ENCODE assay signal across 8 cellular contexts in genomic region chr13:20492641-20493040, GRCh38. TPM values are rescaled to one million over a fixed set of nuclear protein-coding genes. Genes with fewer than 3 reads are reported as not detected.
DNase-seq lines count a peak whose midpoint lies in the region; ATAC-seq, FAIRE-seq and TF ChIP-seq lines count a peak whose summit lies in the region.

No MANE protein-coding gene starts in this region.

- H3K9me3 Mint-ChIP-seq in activated T-cell treated with anti-CD3 and anti-CD28 coated beads, Interleukin-2, amount 50 U/mL, for 24 hours, result no peaks in the 10 kb centered on the region

- peak; percentile 34 for DNase-seq in ELF-1 (ENCODE audit: low read depth, low spot score)
- DNase-seq in LNCaP clone FGC (ENCODE audit: low read depth), result no peak
- DNase-seq in activated T-cell treated with anti-CD3 and anti-CD28 coated beads, Interleukin-2, amount 50 U/mL, for 24 hours, result peak; percentile 54
- DNase-seq in keratinocyte (ENCODE audit: low read depth, low spot score), result no peak
- no peak for DNase-seq in upper lobe of right lung
- no peak for DNase-seq in activated gamma-delta T cell (lab: John Stamatoyannopoulos, UW)

- intact Hi-C loops in upper lobe of right lung (cut with DNase I), result loop anchor here (10.0 kb wide), 1 partner anchor 432 kb away; no protein-coding TSS in a partner anchor

- no peaks in the 10 kb centered on the region for H3K79me2 ChIP-seq in keratinocyte (ENCODE audit: control insufficient read depth, insufficient read depth, low read length)

- H3K27me3 ChIP-seq in keratinocyte (ENCODE audit: control insufficient read depth, extremely low read depth, insufficient read depth, low read length), result no peaks in the 10 kb centered on the region
- H3K27me3 ChIP-seq in upper lobe of right lung, result no peaks in the 10 kb centered on the region

- H3K36me3 Mint-ChIP-seq in activated T-cell treated with anti-CD3 and anti-CD28 coated beads, Interleukin-2, amount 50 U/mL, for 24 hours (ENCODE audit: low read depth), result peaks cover 9% of the 10 kb centered on the region

- dilution Hi-C loops in keratinocyte (cut with MboI; ENCODE audit: extremely low pct_ligation_motif_present, low sequenced_read_pairs), result loop anchor here (25.0 kb wide), 1 partner anchor 305 kb away; the partner anchor contains the start of gene GJB2

- H3K4me1 ChIP-seq in keratinocyte (ENCODE audit: control insufficient read depth, extremely low read depth, insufficient read depth, low read length) (peaks cover 13% of the 10 kb centered on the region), upper lobe of right lung (peaks cover 7% of the 10 kb centered on the region)

- ATAC-seq in upper lobe of right lung, result peak; percentile 20
- ATAC-seq in GM19324 (IDR thresholded peaks at IDR 0.05; ENCODE audit: low FRiP score, unreplicated experiment), result no peak
- no peak for ATAC-seq in GM19351 (IDR thresholded peaks at IDR 0.05; ENCODE audit: unreplicated experiment)

- H3K27me3 Mint-ChIP-seq in activated T-cell treated with anti-CD3 and anti-CD28 coated beads, Interleukin-2, amount 50 U/mL, for 24 hours, result no peaks in the 10 kb centered on the region

- no peak for FAIRE-seq in keratinocyte (lab: Jason Lieb, UNC)

- peaks cover 8% of the 10 kb centered on the region for H3K4me1 Mint-ChIP-seq in activated T-cell treated with anti-CD3 and anti-CD28 coated beads, Interleukin-2, amount 50 U/mL, for 24 hours (ENCODE audit: low read depth)

- H3K36me3 ChIP-seq in keratinocyte (ENCODE audit: control insufficient read depth in 2 of 2, extremely low read depth in 1 of 2, insufficient read depth in 2 of 2, low read length in 2 of 2) (no peaks in the 10 kb centered on the region), upper lobe of right lung (peaks cover 7% of the 10 kb centered on the region)

- no peak overlapping the region for H3K4me2 ChIP-seq in keratinocyte (ENCODE audit: control insufficient read depth, extremely low read depth, insufficient read depth, low read depth, low read length)

- no peak overlapping the region for H3K27ac Mint-ChIP-seq in activated T-cell treated with anti-CD3 and anti-CD28 coated beads, Interleukin-2, amount 50 U/mL, for 24 hours

- H3K27ac ChIP-seq in keratinocyte (ENCODE audit: control insufficient read depth, insufficient read depth, low read length) (no peak overlapping the region), upper lobe of right lung (no peak overlapping the region)

- H2AFZ ChIP-seq in keratinocyte (ENCODE audit: control insufficient read depth, low read length), result no peak overlapping the region

- H4K20me1 ChIP-seq in keratinocyte (ENCODE audit: control insufficient read depth, extremely low read depth, insufficient read depth, low read length), result no peaks in the 10 kb centered on the region

- no peak overlapping the region for H3K9ac ChIP-seq in keratinocyte (ENCODE audit: control insufficient read depth, extremely low read depth, insufficient read depth, low read length)

- no peak overlapping the region for H3K4me3 Mint-ChIP-seq in activated T-cell treated with anti-CD3 and anti-CD28 coated beads, Interleukin-2, amount 50 U/mL, for 24 hours

- H3K9me3 ChIP-seq in keratinocyte (ENCODE audit: control insufficient read depth, low read depth, low read length), result no peaks in the 10 kb centered on the region
- H3K9me3 ChIP-seq in upper lobe of right lung, result no peaks in the 10 kb centered on the region

- TF ChIP-seq CTCF in LNCaP clone FGC (IDR thresholded peaks at IDR 0.05; ENCODE audit: control insufficient read depth, extremely low read depth, insufficient read depth), result peak; percentile 48
- TF ChIP-seq CTCF in keratinocyte (optimal IDR thresholded peaks at IDR 0.05 in 1 of 3, IDR thresholded peaks at IDR 0.05 in 1 of 3, conservative IDR thresholded peaks at IDR 0.05 in 1 of 3; ENCODE audit: extremely low read depth in 1 of 3, insufficient read depth in 2 of 3, low read length in 3 of 3), result peak; percentile 48 to 66 (median 65)
- peak; percentile 46 for TF ChIP-seq CTCF in upper lobe of right lung (IDR thresholded peaks at IDR 0.05)

- H3K9me1 ChIP-seq in keratinocyte (ENCODE audit: control insufficient read depth, extremely low read depth, insufficient read depth, low read length), result no peaks in the 10 kb centered on the region

- H3K4me3 ChIP-seq in LNCaP clone FGC (ENCODE audit: low read depth, low read length), result no peak overlapping the region
- no peak overlapping the region for H3K4me3 ChIP-seq in keratinocyte (ENCODE audit: control insufficient read depth in 2 of 3, extremely low read depth in 1 of 3, insufficient read depth in 2 of 3, low read depth in 1 of 3, low read length in 3 of 3)
- H3K4me3 ChIP-seq in upper lobe of right lung, result no peak overlapping the region

RNA-seq across cellular contexts. Expression of gene CRYL1, which starts 33.0 kb away (rescaled TPM):
- polyA plus RNA-seq in keratinocyte, result 27.2 to 30.9 TPM (median 27.6 TPM) in 3 replicates
- 10.2 TPM for polyA plus RNA-seq in keratinocyte (2011; ENCODE audit: low read depth)
- polyA plus RNA-seq in keratinocyte (2011; cell fraction: cytosol; rRNA removed), result 31.1 and 36.9 TPM in 2 replicates
- 17.2 and 19.6 TPM in 2 replicates for polyA plus RNA-seq in keratinocyte (2011; cell fraction: nucleus; rRNA removed)
- 16.1 and 16.5 TPM in 2 replicates for polyA plus RNA-seq in keratinocyte (2012; ENCODE audit: low replicate concordance)
- polyA minus RNA-seq in keratinocyte, result 22.8 to 32.0 TPM (median 26.7 TPM) in 3 replicates
- polyA minus RNA-seq in keratinocyte (2011; cell fraction: cytosol; rRNA and poly(A)+ RNA removed), result 20.1 TPM
- polyA minus RNA-seq in keratinocyte (2011; cell fraction: nucleus; rRNA and poly(A)+ RNA removed), result 6.6 and 7.8 TPM in 2 replicates
- 28.5 TPM for total RNA-seq in upper lobe of right lung

Comparison
In these comparisons a context has a peak if more than half of its experiments do, and no peak if none do; other contexts are left out.
1. DNase-seq: peak in ELF-1 (single experiment) and activated T-cell treated with anti-CD3 and anti-CD28 coated beads, Interleukin-2, amount 50 U/mL, for 24 hours (single experiment); none in LNCaP clone FGC (single experiment), keratinocyte (single experiment), upper lobe of right lung (single experiment) and activated gamma-delta T cell (single experiment).
2. Peak in every context shown above with its lines, with median percentiles within 50 percentile points of each other: CTCF ChIP-seq.